ENCODE assay signal across 22 cellular contexts in genomic region chr14:65864993-65865392, GRCh38.
DNase-seq lines count a peak whose midpoint lies in the region; ATAC-seq and TF ChIP-seq lines count a peak whose summit lies in the region.
"Had no signal": no experiment of that assay in that cellular context is flagged by ENCODE, and none has a peak within 500 bp of the region (broad histone marks: within the 10 kb centered on the region; RNA-seq: fewer than 3 reads in every experiment).

No MANE protein-coding gene starts in this region.

- H4K20me1 ChIP-seq in GM23338 (replicated peaks; ENCODE audit: insufficient read depth), result no peaks in the 10 kb centered on the region

- H3K27ac ChIP-seq in GM23338 (ENCODE audit: low read depth) (no peak overlapping the region), left ventricle myocardium inferior (replicated peaks) (no peak overlapping the region)
- H3K27ac ChIP-seq: coronary artery, thoracic aorta, VCaP had no signal

- TF ChIP-seq CTCF in GM23338 (conservative IDR thresholded peaks at IDR 0.05; ENCODE audit: low read depth in 2 of 2), result no peak
- no peak for TF ChIP-seq CTCF in brain (conservative IDR thresholded peaks at IDR 0.05)
- no peak for TF ChIP-seq CTCF in left ventricle myocardium inferior (IDR thresholded peaks at IDR 0.05; ENCODE audit: borderline replicate concordance)

- no peak overlapping the region for H3K4me3 Mint-ChIP-seq in GM23338
- no peak overlapping the region for H3K4me3 Mint-ChIP-seq in brain
- H3K4me3 Mint-ChIP-seq: endodermal cell, nephron progenitor cell had no signal

- H3F3A ChIP-seq in GM23338 (replicated peaks; ENCODE audit: low read depth), result no peaks in the 10 kb centered on the region

- H3K27ac Mint-ChIP-seq in GM23338 (no peak overlapping the region), brain (peak overlapping the region in 3 of 5 experiments; percentile 1 to 21 (median 13))
- H3K27ac Mint-ChIP-seq: endodermal cell, nephron progenitor cell had no signal

- peaks cover 15% of the 10 kb centered on the region for H3K9me3 Mint-ChIP-seq in GM23338
- H3K9me3 Mint-ChIP-seq in brain, result peaks cover 0 to 12% (median 2%) of the 10 kb centered on the region in 5 experiments

- H3K27me3 ChIP-seq in GM23338 (ENCODE audit: insufficient read depth) (no peaks in the 10 kb centered on the region), left ventricle myocardium inferior (ENCODE audit: low read depth) (peaks cover 38% of the 10 kb centered on the region)

- H3K4me3 ChIP-seq in GM23338 (no peak overlapping the region), left ventricle myocardium inferior (no peak overlapping the region)
- H3K4me3 ChIP-seq: coronary artery, GM12878, thoracic aorta had no signal

- H3K36me3 ChIP-seq in GM23338 (ENCODE audit: insufficient read depth) (no peaks in the 10 kb centered on the region), left ventricle myocardium inferior (no peaks in the 10 kb centered on the region)
- H3K36me3 ChIP-seq: thoracic aorta had no signal

- 0 out of 2 replicates have a peak overlapping the region, but pooled peaks have one; percentile 5 for H2AFZ ChIP-seq in GM23338

- H3K27me3 Mint-ChIP-seq in GM23338 (ENCODE audit: insufficient read depth, low read depth, poor library complexity), result peaks cover 1% of the 10 kb centered on the region
- H3K27me3 Mint-ChIP-seq in brain, result peaks cover 3% of the 10 kb centered on the region

- peak; percentile 26 for DNase-seq in NCI-H510A treated with DMSO at 0.1 percent for 48 hours (lab: John Stamatoyannopoulos, UW)
- DNase-seq in NCI-H510A (lab: John Stamatoyannopoulos, UW), result no peak
- peak; percentile 25 for DNase-seq in AG08395 (ENCODE audit: low spot score)
- no peak for DNase-seq in GM23338 (ENCODE audit: low spot score)
- DNase-seq in SKM-1 treated with dmso at 0.1 percent for 144 hours (lab: John Stamatoyannopoulos, UW; ENCODE audit: unreplicated experiment), result no peak
- no peak for DNase-seq in left ventricle myocardium inferior
- DNase-seq: endodermal cell, GOT3, Karpas-422, mesenchymal stem cell, NCI-H187 treated with DMSO at 0.1 percent for 48 hours, NCI-H524 treated with DMSO at 0.1 percent for 48 hours, nephron progenitor cell, posterior cingulate gyrus, Right ventricle myocardium superior had no signal

- H3K9me2 ChIP-seq in GM23338 (ENCODE audit: insufficient read depth), result peaks cover 12% of the 10 kb centered on the region; the same call in 1 of the 2 replicates

- H3K4me1 Mint-ChIP-seq in GM23338 (no peaks in the 10 kb centered on the region; the same call in 2 of the 3 replicates), brain (peaks cover 16% of the 10 kb centered on the region)

- H3K4me1 ChIP-seq in GM23338 (ENCODE audit: insufficient read depth) (no peaks in the 10 kb centered on the region), left ventricle myocardium inferior (no peaks in the 10 kb centered on the region)

- no peaks in the 10 kb centered on the region for H3K79me2 ChIP-seq in GM23338 (replicated peaks; ENCODE audit: insufficient read depth)

- intact Hi-C loops in left ventricle myocardium inferior (cut with micrococcal nuclease), result no loop called here

- no peak overlapping the region for H3K4me2 ChIP-seq in GM23338

- H3K9me3 ChIP-seq in left ventricle myocardium inferior (replicated peaks), result no peaks in the 10 kb centered on the region
- H3K9me3 ChIP-seq: thoracic aorta had no signal

- no peak for ATAC-seq in GM23338
- ATAC-seq in GM18511 (IDR thresholded peaks at IDR 0.05; ENCODE audit: unreplicated experiment), result no peak
- ATAC-seq: GM12878, sciatic nerve had no signal

- H3K36me3 Mint-ChIP-seq in GM23338 (ENCODE audit: low read depth) (peaks cover 13% of the 10 kb centered on the region; the same call in 2 of the 3 replicates), brain (no peaks in the 10 kb centered on the region)

TF ChIP-seq in GM23338, 12 proteins besides CTCF, POLR2A, EP300 and RAD21 (continues in another document):
- no peak for TF ChIP-seq EZH2phosphoT487 (IDR thresholded peaks at IDR 0.05; ENCODE audit: unreplicated experiment)
- no peak for TF ChIP-seq ZNF114 (CRISPR knock-in tag; IDR thresholded peaks at IDR 0.05)
- no peak for TF ChIP-seq EZH2 (IDR thresholded peaks at IDR 0.05; ENCODE audit: low read depth, unreplicated experiment)
- no peak for TF ChIP-seq STAT1 (IDR thresholded peaks at IDR 0.05; ENCODE audit: unreplicated experiment)
- TF ChIP-seq REST (IDR thresholded peaks at IDR 0.05; ENCODE audit: unreplicated experiment), result no peak
- no peak for TF ChIP-seq POLR2AphosphoS5 (IDR thresholded peaks at IDR 0.05; ENCODE audit: low read depth)
- no peak for TF ChIP-seq ZNF462 (CRISPR knock-in tag; IDR thresholded peaks at IDR 0.05)

Comparison
In these comparisons a context has a peak if more than half of its experiments do, and no peak if none do; other contexts are left out.
1. DNase-seq: peak in NCI-H510A treated with DMSO at 0.1 percent for 48 hours (single experiment) and AG08395 (single experiment); none in NCI-H510A (single experiment), GM23338 (single experiment), SKM-1 treated with dmso at 0.1 percent for 144 hours (single experiment) and left ventricle myocardium inferior (single experiment).